ENCODE assay signal across 8 cellular contexts in the genomic region with DNA sequence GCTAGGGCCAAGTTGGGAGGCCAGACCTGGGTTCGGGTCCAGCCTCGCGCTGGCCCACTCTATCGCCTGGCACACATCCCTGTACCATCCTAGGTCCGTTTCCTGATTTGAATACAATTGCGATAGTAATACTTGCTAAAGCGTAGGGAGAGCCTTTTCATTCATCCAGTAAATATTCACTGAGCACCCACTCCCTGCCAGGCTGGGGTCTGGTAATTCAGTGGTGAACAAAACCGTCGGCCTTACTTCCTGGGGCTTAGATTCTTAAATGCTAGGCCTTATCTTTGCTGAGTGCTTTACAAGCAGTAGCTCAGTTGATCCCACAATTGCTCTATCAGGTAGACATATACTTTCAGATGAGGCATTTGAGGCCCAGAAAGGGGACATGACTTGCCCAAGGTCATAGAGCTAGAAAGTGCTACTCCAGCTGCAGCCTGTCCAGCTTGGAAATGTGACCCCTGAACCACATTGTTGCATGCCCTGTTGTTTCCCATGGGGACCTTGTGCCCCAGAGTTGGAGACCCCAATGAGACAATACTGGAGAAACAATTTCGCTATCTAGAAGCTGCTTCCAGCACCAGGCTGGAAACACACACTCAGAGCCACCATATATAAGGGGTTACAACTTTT. TPM values are rescaled to one million over a fixed set of nuclear protein-coding genes. Genes with fewer than 3 reads are reported as not detected.
DNase-seq lines count a peak whose midpoint lies in the region; ATAC-seq and TF ChIP-seq lines count a peak whose summit lies in the region.

No MANE protein-coding gene starts in this region.

- H4K20me1 ChIP-seq in MM.1S (ENCODE audit: insufficient read depth, low read length), result no peaks in the 10 kb centered on the region

- peaks cover 40 to 54% of the 10 kb centered on the region in 2 donors for H3K36me3 Mint-ChIP-seq in CD14-positive monocyte
- peaks cover 59% of the 10 kb centered on the region for H3K36me3 Mint-ChIP-seq in effector memory CD8-positive, alpha-beta T cell (ENCODE audit: insufficient read depth)
- peaks cover 33% of the 10 kb centered on the region for H3K36me3 Mint-ChIP-seq in nephron progenitor cell (ENCODE audit: low read depth)

- intact Hi-C loops in CD14-positive monocyte (cut with micrococcal nuclease), result loop anchor here (2.0 to 10.0 kb wide), 5 partner anchors 110 to 425 kb away; a partner anchor contains a TSS

- peak overlapping the region in 5 of 7 donors; percentile 35 to 97 (median 90) for H3K27ac Mint-ChIP-seq in CD14-positive monocyte
- H3K27ac Mint-ChIP-seq in effector memory CD8-positive, alpha-beta T cell, result peak overlapping the region; percentile 90
- H3K27ac Mint-ChIP-seq in nephron progenitor cell, result no peak overlapping the region

- H3K27me3 ChIP-seq in MM.1S (replicated peaks; ENCODE audit: insufficient read depth, low read length), result no peaks in the 10 kb centered on the region

- peak overlapping the region; percentile 83; the same call in 1 of the 2 replicates for H3K9ac ChIP-seq in MM.1S (ENCODE audit: low read length)

- H3K36me3 ChIP-seq in MM.1S (replicated peaks; ENCODE audit: insufficient read depth, low read length), result no peaks in the 10 kb centered on the region

- peak overlapping the region; percentile 100; the same call in 1 of the 2 replicates for H2AFZ ChIP-seq in MM.1S (ENCODE audit: low read length)

- H3K4me3 Mint-ChIP-seq in CD14-positive monocyte (peak overlapping the region; percentile 92 to 95), nephron progenitor cell (peak overlapping the region; percentile 92)
- peak overlapping the region; percentile 90 to 92 for H3K4me3 Mint-ChIP-seq in effector memory CD8-positive, alpha-beta T cell

- peaks cover 15% of the 10 kb centered on the region for H3K79me2 ChIP-seq in MM.1S (ENCODE audit: low read length)

- TF ChIP-seq CTCF in CD14-positive monocyte (IDR thresholded peaks at IDR 0.05), result no peak
- TF ChIP-seq CTCF in MM.1S (IDR thresholded peaks at IDR 0.05; ENCODE audit: low read length), result no peak
- no peak for TF ChIP-seq CTCF in nephron progenitor cell (IDR thresholded peaks at IDR 0.05)

- peaks cover 16% of the 10 kb centered on the region for H3K4me1 ChIP-seq in MM.1S (ENCODE audit: low read length)

- H3K9me2 ChIP-seq in MM.1S (replicated peaks; ENCODE audit: insufficient read depth, low read length), result no peaks in the 10 kb centered on the region

- peaks cover 14% of the 10 kb centered on the region for H3F3A ChIP-seq in MM.1S (ENCODE audit: insufficient read depth, low read length)

- no peak for ATAC-seq in effector memory CD8-positive, alpha-beta T cell (replicated peaks)
- ATAC-seq in GM18868 (IDR thresholded peaks at IDR 0.05; ENCODE audit: unreplicated experiment) (no peak), HG02981 (IDR thresholded peaks at IDR 0.05; ENCODE audit: unreplicated experiment) (no peak)

- no peaks in the 10 kb centered on the region for H3K27me3 Mint-ChIP-seq in CD14-positive monocyte (ENCODE audit: low read depth in 3 of 3)
- H3K27me3 Mint-ChIP-seq in effector memory CD8-positive, alpha-beta T cell, result no peaks in the 10 kb centered on the region
- peaks cover 3% of the 10 kb centered on the region for H3K27me3 Mint-ChIP-seq in nephron progenitor cell (ENCODE audit: low read depth, poor library complexity)

- H3K4me2 ChIP-seq in MM.1S (ENCODE audit: low read depth, low read length), result peak overlapping the region; percentile 100

- no peak overlapping the region for H3K27ac ChIP-seq in MM.1S (ENCODE audit: low read length)

- H3K9me3 Mint-ChIP-seq in CD14-positive monocyte, result peaks cover 0 to 10% (median 6%) of the 10 kb centered on the region in 7 donors
- H3K9me3 Mint-ChIP-seq in effector memory CD8-positive, alpha-beta T cell, result no peaks in the 10 kb centered on the region
- peaks cover 4% of the 10 kb centered on the region for H3K9me3 Mint-ChIP-seq in nephron progenitor cell

- no peak for DNase-seq in CD14-positive monocyte (ENCODE audit: low spot score)
- DNase-seq in MM.1S, result no peak
- no peak for DNase-seq in effector memory CD8-positive, alpha-beta T cell
- no peak for DNase-seq in nephron progenitor cell
- no peak for DNase-seq in NCI-H1092 (lab: John Stamatoyannopoulos, UW)
- no peak for DNase-seq in DMS114 treated with DMSO at 0.1 percent for 48 hours (lab: John Stamatoyannopoulos, UW; ENCODE audit: unreplicated experiment)

- H3K4me1 Mint-ChIP-seq in CD14-positive monocyte (peaks cover 52% of the 10 kb centered on the region), nephron progenitor cell (peaks cover 28% of the 10 kb centered on the region)
- H3K4me1 Mint-ChIP-seq in effector memory CD8-positive, alpha-beta T cell (ENCODE audit: low read depth in 2 of 2), result peaks cover 49 to 54% of the 10 kb centered on the region in 2 donors

- no peaks in the 10 kb centered on the region for H3K9me3 ChIP-seq in MM.1S (replicated peaks; ENCODE audit: insufficient read depth, low read length)

- H3K4me3 ChIP-seq in MM.1S (ENCODE audit: low read length), result peak overlapping the region; percentile 99

RNA-seq across cellular contexts. Expression of a gene that starts 0.7 kb away (rescaled TPM):
- 10 to 100 TPM; 25.7 to 44.4 TPM for polyA plus RNA-seq in CD14-positive monocyte

RNA-seq across cellular contexts. Expression of a gene that starts 1.4 kb away (rescaled TPM):
- polyA plus RNA-seq in CD14-positive monocyte, result 1 to 10 TPM; 1.9 to 4.7 TPM

RNA-seq across cellular contexts. Expression of a gene that starts 23.7 kb away (rescaled TPM):
- polyA plus RNA-seq in CD14-positive monocyte, result not detected

RNA-seq across cellular contexts. Expression of a gene that starts 31.0 kb away (rescaled TPM):
- polyA plus RNA-seq in CD14-positive monocyte, result not detected
